8 cellular contexts compared by ENCODE assay signal in the genomic region with DNA sequence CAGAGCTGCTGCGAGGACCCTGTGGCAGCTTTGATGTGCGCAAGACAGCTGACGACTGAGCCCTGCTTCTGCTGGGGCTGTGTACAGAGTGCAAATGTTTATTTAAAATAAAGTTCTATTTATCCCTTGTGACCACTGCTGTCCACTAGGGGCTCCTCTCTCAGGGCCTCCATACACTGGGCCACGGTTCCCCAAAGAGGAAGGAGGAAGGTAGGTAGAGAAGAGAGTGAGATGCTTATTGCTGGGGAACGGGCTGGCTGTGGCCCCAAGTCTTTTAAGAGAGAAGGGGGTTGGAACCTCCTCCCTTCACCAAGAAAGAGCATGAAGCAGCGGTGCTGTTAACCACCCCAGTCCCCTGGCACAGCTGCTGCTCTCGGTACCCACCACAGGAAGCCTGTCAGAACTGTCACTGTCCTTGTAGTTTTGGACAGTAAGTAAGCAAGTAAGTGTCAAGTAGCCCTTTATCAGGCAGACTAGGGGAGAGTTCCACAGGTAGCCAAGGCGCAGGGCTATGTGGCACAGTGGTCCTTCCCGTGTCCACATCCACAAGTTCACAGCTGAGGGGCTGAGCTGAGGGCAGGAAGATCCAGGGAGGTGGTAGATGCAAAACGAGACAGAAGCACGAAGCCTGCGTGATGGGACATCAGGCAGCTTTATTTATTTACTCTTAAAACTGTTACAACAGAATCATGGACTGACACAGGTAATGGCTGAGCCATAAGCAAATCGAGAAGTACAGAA. TPM values are rescaled to one million over a fixed set of nuclear protein-coding genes. Genes with fewer than 3 reads are reported as not detected.
DNase-seq lines count a peak whose midpoint lies in the region; ATAC-seq and TF ChIP-seq lines count a peak whose summit lies in the region.

No MANE protein-coding gene starts in this region.

- no peak overlapping the region for H2BK15ac ChIP-seq in H9 (ENCODE audit: low read depth, low read length)

- H3T11ph ChIP-seq in H9 (ENCODE audit: low read length), result no peak overlapping the region

- peak overlapping the region in 2 of 3 experiments; percentile 55 to 93; a peak in 4 of 7 replicates for H3K27ac Mint-ChIP-seq in H9
- H3K27ac Mint-ChIP-seq in activated naive CD8-positive, alpha-beta T cell treated with anti-CD3 and anti-CD28 coated beads, Interleukin-2, amount 50 U/mL, for 24 hours, result peak overlapping the region; percentile 31

- H2BK5ac ChIP-seq in H9 (ENCODE audit: insufficient read length, low read length), result no peak overlapping the region

- no peak overlapping the region for H3K27ac ChIP-seq in H9 (ENCODE audit: insufficient read length, low read depth, low read length)

- no CpG with 5 or more reads among the region's 13 CpGs for WGBS in H9 (ENCODE audit: extremely low coverage, insufficient read length, low lambda C conversion rate)

- H3K79me2 ChIP-seq in H9 (ENCODE audit: insufficient read depth, low read length), result no peaks in the 10 kb centered on the region

- H4K5ac ChIP-seq in H9 (ENCODE audit: insufficient read length, low read depth, low read length), result no peak overlapping the region

- H3K4me1 Mint-ChIP-seq in H9, result 0 out of 4 replicates have a peak, but pooled peaks cover 0 to 3% of the 10 kb centered on the region in 2 experiments
- H3K4me1 Mint-ChIP-seq in activated naive CD8-positive, alpha-beta T cell treated with anti-CD3 and anti-CD28 coated beads, Interleukin-2, amount 50 U/mL, for 24 hours, result no peaks in the 10 kb centered on the region

- no peak overlapping the region for H3K23ac ChIP-seq in H9 (ENCODE audit: insufficient read length, low read depth, low read length)

- no peak overlapping the region for H2BK12ac ChIP-seq in H9 (ENCODE audit: insufficient read length, low read depth, low read length)

- no peaks in the 10 kb centered on the region for H3K9me3 Mint-ChIP-seq in H9
- no peaks in the 10 kb centered on the region for H3K9me3 Mint-ChIP-seq in activated naive CD8-positive, alpha-beta T cell treated with anti-CD3 and anti-CD28 coated beads, Interleukin-2, amount 50 U/mL, for 24 hours

- no peak overlapping the region for H2BK20ac ChIP-seq in H9 (ENCODE audit: low read depth, low read length, poor library complexity, severe bottlenecking)

- TF ChIP-seq CTCF in AG10803 (conservative IDR thresholded peaks at IDR 0.05; ENCODE audit: low read length) (peak; percentile 57), H9 (conservative IDR thresholded peaks at IDR 0.05) (peak; percentile 58)

- H3K27me3 ChIP-seq in H9 (ENCODE audit: insufficient read depth, low read length), result no peaks in the 10 kb centered on the region

- no peak overlapping the region for H2AK5ac ChIP-seq in H9 (ENCODE audit: insufficient read length, low read length)

- H4K20me1 ChIP-seq in H9 (ENCODE audit: control insufficient read depth, insufficient read depth, insufficient read length), result no peaks in the 10 kb centered on the region

- H3K9me3 ChIP-seq in H9 (ENCODE audit: control insufficient read depth, low read depth, low read length), result no peaks in the 10 kb centered on the region

- no peak overlapping the region for H3K4me3 Mint-ChIP-seq in H9
- H3K4me3 Mint-ChIP-seq in activated naive CD8-positive, alpha-beta T cell treated with anti-CD3 and anti-CD28 coated beads, Interleukin-2, amount 50 U/mL, for 24 hours, result no peak overlapping the region

- no peak overlapping the region for H3K9ac ChIP-seq in H9 (ENCODE audit: extremely low read depth, insufficient read length, low read length)

- H3K56ac ChIP-seq in H9 (ENCODE audit: insufficient read length, low read depth, low read length), result no peak overlapping the region

- no peak overlapping the region for H3K4ac ChIP-seq in H9 (ENCODE audit: low read depth, low read length)

- no peak overlapping the region for H3K18ac ChIP-seq in H9 (ENCODE audit: insufficient read length, low read depth, low read length)

- H2AFZ ChIP-seq in H9 (ENCODE audit: low read length), result no peak overlapping the region

- no peaks in the 10 kb centered on the region for H3K79me1 ChIP-seq in H9 (ENCODE audit: insufficient read depth, low read depth, low read length, poor library complexity, severe bottlenecking)

- H4K8ac ChIP-seq in H9 (replicated peaks; ENCODE audit: insufficient read length, low read depth, low read length), result no peak overlapping the region

- H3K23me2 ChIP-seq in H9 (ENCODE audit: insufficient read length, low read depth, low read length, poor library complexity, severe bottlenecking), result no peaks in the 10 kb centered on the region

- peaks cover 42 to 87% (median 80%) of the 10 kb centered on the region in 3 experiments for H3K36me3 Mint-ChIP-seq in H9 (ENCODE audit: insufficient read depth in 1 of 3, low read depth in 3 of 3)
- H3K36me3 Mint-ChIP-seq in activated naive CD8-positive, alpha-beta T cell treated with anti-CD3 and anti-CD28 coated beads, Interleukin-2, amount 50 U/mL, for 24 hours (ENCODE audit: low read depth), result peaks cover 22% of the 10 kb centered on the region

- DNase-seq in AG10803 (ENCODE audit: low read depth) (peak; percentile 31), H9 (no peak), left kidney (ENCODE audit: low read depth, low spot score) (peak; percentile 31), cerebellar nuclear complex (lab: John Stamatoyannopoulos, UW) (no peak), NCI-H2171 (lab: John Stamatoyannopoulos, UW) (no peak), NCI-H774 (lab: John Stamatoyannopoulos, UW) (no peak)
- no peak for DNase-seq in activated naive CD8-positive, alpha-beta T cell treated with anti-CD3 and anti-CD28 coated beads, Interleukin-2, amount 50 U/mL, for 24 hours

- no peak overlapping the region for H3K14ac ChIP-seq in H9 (ENCODE audit: insufficient read depth, low read length)

- H2BK120ac ChIP-seq in H9 (ENCODE audit: low read depth, low read length, poor library complexity, severe bottlenecking), result no peak overlapping the region

- H3K4me3 ChIP-seq in AG10803 (ENCODE audit: low read length), result no peak overlapping the region

- no peak overlapping the region for H3K4me2 ChIP-seq in H9 (ENCODE audit: insufficient read depth, insufficient read length, low read length)

- H4K91ac ChIP-seq in H9 (ENCODE audit: insufficient read length, low read depth, low read length), result no peak overlapping the region

- H3K27me3 Mint-ChIP-seq in H9 (ENCODE audit: low read depth), result no peaks in the 10 kb centered on the region
- no peaks in the 10 kb centered on the region for H3K27me3 Mint-ChIP-seq in activated naive CD8-positive, alpha-beta T cell treated with anti-CD3 and anti-CD28 coated beads, Interleukin-2, amount 50 U/mL, for 24 hours

- no peaks in the 10 kb centered on the region for H3K4me1 ChIP-seq in H9 (ENCODE audit: insufficient read depth, low read length)

- no peak for ATAC-seq in activated naive CD8-positive, alpha-beta T cell treated with anti-CD3 and anti-CD28 coated beads, Interleukin-2, amount 50 U/mL, for 24 hours
- ATAC-seq in HG02981 (IDR thresholded peaks at IDR 0.05; ENCODE audit: unreplicated experiment), result no peak

RNA-seq across cellular contexts. Expression of gene DHX30, which starts 47.3 kb away (rescaled TPM):
- total RNA-seq in H9 (2021), result 107 TPM in 2 replicates

Comparison
In these comparisons a context has a peak if more than half of its experiments do, and no peak if none do; other contexts are left out.
1. DNase-seq: peak in AG10803 (single experiment) and left kidney (single experiment); none in H9 (single experiment), activated naive CD8-positive, alpha-beta T cell treated with anti-CD3 and anti-CD28 coated beads, Interleukin-2, amount 50 U/mL, for 24 hours (single experiment), cerebellar nuclear complex (0 of 2), NCI-H2171 (single experiment) and NCI-H774 (single experiment).